Comparison of ENCODE assay signal across 8 cellular contexts in genomic region chr14:104801284-104802119, GRCh38. TPM values are rescaled to one million over a fixed set of nuclear protein-coding genes. Genes with fewer than 3 reads are reported as not detected.
DNase-seq lines count a peak whose midpoint lies in the region; ATAC-seq and TF ChIP-seq lines count a peak whose summit lies in the region.

No MANE protein-coding gene starts in this region.

- intact Hi-C loops in HCT116 (cut with micrococcal nuclease), result no loop called here

- DNase-seq in HCT116 (ENCODE audit: low read depth, low spot score), result no peak
- DNase-seq in WERI-Rb-1, result no peak
- DNase-seq in right atrium auricular region (ENCODE audit: low spot score), result no peak
- no peak for DNase-seq in midbrain (lab: John Stamatoyannopoulos, UW)
- no peak for DNase-seq in NCI-H510A treated with DMSO at 0.1 percent for 48 hours (lab: John Stamatoyannopoulos, UW)
- no peak for DNase-seq in central memory CD4-positive, alpha-beta T cell

- no peak for TF ChIP-seq RAD21 in HCT116 (IDR thresholded peaks at IDR 0.05; ENCODE audit: low read depth)

- ATAC-seq in HCT116 (peak; percentile 10), HG02885 (IDR thresholded peaks at IDR 0.05; ENCODE audit: poor library complexity, unreplicated experiment) (no peak)

- H3K27me3 ChIP-seq in HCT116 (ENCODE audit: insufficient read depth, low read length) (no peaks in the 10 kb centered on the region), WERI-Rb-1 (ENCODE audit: insufficient read depth, low read depth, severe bottlenecking) (peaks cover 11% of the 10 kb centered on the region), right atrium auricular region (no peaks in the 10 kb centered on the region), skeletal muscle satellite cell (ENCODE audit: control insufficient read depth, insufficient read depth, low read length) (no peaks in the 10 kb centered on the region)

- BruUV-seq in HCT116 (replicated peaks; lab: Mats Ljungman, UMichigan), result no TSS peak

- no peaks in the 10 kb centered on the region for H3K79me2 ChIP-seq in HCT116 (ENCODE audit: insufficient read depth, low read length)

- RAD21 ChIA-PET in HCT116 (lab: Charles Lee; ENCODE audit: low non-redundant PET in 1 of 2, low total read pairs in 2 of 2, uncharacterized antibody in 2 of 2, unreplicated experiment in 2 of 2), result no interaction called here

- no peaks in the 10 kb centered on the region for H3K9me2 ChIP-seq in HCT116 (ENCODE audit: insufficient read depth)

- H3K9me3 ChIP-seq in HCT116 (ENCODE audit: control insufficient read depth in 1 of 2, insufficient read depth in 1 of 2, low read depth in 1 of 2, low read length in 2 of 2), result no peaks in the 10 kb centered on the region
- no peaks in the 10 kb centered on the region for H3K9me3 ChIP-seq in WERI-Rb-1 (ENCODE audit: severe bottlenecking)
- H3K9me3 ChIP-seq in right atrium auricular region, result no peaks in the 10 kb centered on the region
- H3K9me3 ChIP-seq in skeletal muscle satellite cell (replicated peaks; ENCODE audit: low read length), result no peaks in the 10 kb centered on the region

- H3K36me3 ChIP-seq in HCT116 (ENCODE audit: control insufficient read depth in 1 of 2, insufficient read depth in 2 of 2, low read length in 2 of 2) (no peaks in the 10 kb centered on the region), WERI-Rb-1 (no peaks in the 10 kb centered on the region), right atrium auricular region (no peaks in the 10 kb centered on the region), skeletal muscle satellite cell (ENCODE audit: insufficient read depth, low read length) (no peaks in the 10 kb centered on the region)

- CTCF ChIA-PET in HCT116 (lab: Charles Lee), result no interaction called here

- H3K4me1 ChIP-seq in HCT116 (ENCODE audit: control insufficient read depth in 1 of 2, insufficient read depth in 2 of 2, low read length in 2 of 2) (peaks cover 37 to 56% of the 10 kb centered on the region in 2 experiments), right atrium auricular region (peaks cover 0 to 69% of the 10 kb centered on the region in 2 donors), skeletal muscle satellite cell (ENCODE audit: control insufficient read depth, insufficient read depth, low read length) (peaks cover 44% of the 10 kb centered on the region)

- H3K4me2 ChIP-seq in HCT116 (ENCODE audit: low read length) (peak overlapping the region; percentile 96), skeletal muscle satellite cell (ENCODE audit: low read length) (peak overlapping the region; percentile 98)

- H3K9ac ChIP-seq in HCT116 (ENCODE audit: low read length) (peak overlapping the region; percentile 63), skeletal muscle satellite cell (ENCODE audit: low read depth, low read length) (peak overlapping the region; percentile 51)

- H3K27ac ChIP-seq in HCT116 (ENCODE audit: low read depth, low read length) (peak overlapping the region; percentile 66; the same call in 1 of the 2 replicates), WERI-Rb-1 (no peak overlapping the region), right atrium auricular region (peak overlapping the region; percentile 77 to 80)

- no peaks in the 10 kb centered on the region for H4K20me1 ChIP-seq in HCT116 (ENCODE audit: insufficient read depth)

- no peak for TF ChIP-seq CTCF in HCT116 (IDR thresholded peaks at IDR 0.05 in 2 of 3, conservative IDR thresholded peaks at IDR 0.05 in 1 of 3; ENCODE audit: borderline replicate concordance in 1 of 3, insufficient read depth in 1 of 3, low read depth in 2 of 3, low read length in 2 of 3)
- no peak for TF ChIP-seq CTCF in WERI-Rb-1 (IDR thresholded peaks at IDR 0.05; ENCODE audit: low read depth, low read length)
- no peak for TF ChIP-seq CTCF in right atrium auricular region (IDR thresholded peaks at IDR 0.05)

- no peak overlapping the region for H2AFZ ChIP-seq in HCT116 (ENCODE audit: low read depth, low read length, poor library complexity, severe bottlenecking)

- POLR2A ChIA-PET in HCT116 (lab: Charles Lee), result interaction anchor here (1.5 kb wide), 1 partner anchor 49 kb away, joined by 3 read pairs; the partner anchor contains the start of gene SIVA1

- no peak for TF ChIP-seq POLR2A in HCT116 (IDR thresholded peaks at IDR 0.05; ENCODE audit: borderline replicate concordance, extremely low read depth, insufficient read depth, insufficient read length)

- H3K4me3 ChIP-seq in HCT116 (replicated peaks in 1 of 2; ENCODE audit: low read depth in 1 of 2, low read length in 2 of 2) (peak overlapping the region; percentile 56 to 66), WERI-Rb-1 (ENCODE audit: low read depth, low read length) (peak overlapping the region; percentile 56), right atrium auricular region (peak overlapping the region; percentile 56 to 76), skeletal muscle satellite cell (ENCODE audit: low read length) (peak overlapping the region; percentile 79)

TF ChIP-seq in HCT116, 20 proteins besides CTCF, POLR2A, EP300 and RAD21:
- TF ChIP-seq TCF7L2 (IDR thresholded peaks at IDR 0.05; ENCODE audit: borderline replicate concordance, extremely low read depth, insufficient read depth, insufficient read length) (no peak), FOSL1 (IDR thresholded peaks at IDR 0.05; ENCODE audit: low read depth) (no peak), SRF (IDR thresholded peaks at IDR 0.05; ENCODE audit: low read depth) (no peak), CEBPB (IDR thresholded peaks at IDR 0.05; ENCODE audit: low read depth) (no peak), EGR1 (IDR thresholded peaks at IDR 0.05; ENCODE audit: low read depth) (no peak), JUND (IDR thresholded peaks at IDR 0.05) (no peak), ZFX (IDR thresholded peaks at IDR 0.05) (no peak), YY1 (IDR thresholded peaks at IDR 0.05; ENCODE audit: extremely low read depth, insufficient replicate concordance, low read depth, low read length) (no peak), CBX3 (IDR thresholded peaks at IDR 0.05; ENCODE audit: low read depth) (no peak), EZH2phosphoT487 (IDR thresholded peaks at IDR 0.05; ENCODE audit: borderline replicate concordance) (no peak), MAX (IDR thresholded peaks at IDR 0.05) (no peak), EZH2 (IDR thresholded peaks at IDR 0.05) (no peak), POLR2AphosphoS5 (IDR thresholded peaks at IDR 0.05; ENCODE audit: low read depth, low read length) (no peak)

RNA-seq across cellular contexts. Expression of gene ZBTB42, which starts 0.6 kb away (rescaled TPM):
- 4.4 TPM for total RNA-seq in HCT116 (2021; ENCODE audit: unreplicated experiment)
- polyA plus RNA-seq in HCT116 (2012), result 3.9 and 4.1 TPM in 2 replicates
- total RNA-seq in right atrium auricular region, result 1 to 10 TPM; 8.5 to 9.0 TPM
- 3.8 and 3.9 TPM in 2 replicates for total RNA-seq in skeletal muscle satellite cell (2012; rRNA removed)

RNA-seq across cellular contexts. Expression of gene AKT1, which starts 6.0 kb away (rescaled TPM):
- total RNA-seq in HCT116 (2021; ENCODE audit: unreplicated experiment) (152 TPM), right atrium auricular region (10 to 100 TPM; 77.7 to 93.8 TPM)
- 139 and 160 TPM in 2 replicates for polyA plus RNA-seq in HCT116 (2012)
- total RNA-seq in skeletal muscle satellite cell (2012; rRNA removed), result 180 and 188 TPM in 2 replicates

RNA-seq across cellular contexts. Expression of gene SIVA1, which starts 48.6 kb away (rescaled TPM):
- total RNA-seq in HCT116 (2021; ENCODE audit: unreplicated experiment) (141 TPM), right atrium auricular region (100 to 1,000 TPM; 137 to 238 TPM)
- polyA plus RNA-seq in HCT116 (2012), result 142 and 171 TPM in 2 replicates
- 122 and 180 TPM in 2 replicates for total RNA-seq in skeletal muscle satellite cell (2012; rRNA removed)
